In the genomic region with DNA sequence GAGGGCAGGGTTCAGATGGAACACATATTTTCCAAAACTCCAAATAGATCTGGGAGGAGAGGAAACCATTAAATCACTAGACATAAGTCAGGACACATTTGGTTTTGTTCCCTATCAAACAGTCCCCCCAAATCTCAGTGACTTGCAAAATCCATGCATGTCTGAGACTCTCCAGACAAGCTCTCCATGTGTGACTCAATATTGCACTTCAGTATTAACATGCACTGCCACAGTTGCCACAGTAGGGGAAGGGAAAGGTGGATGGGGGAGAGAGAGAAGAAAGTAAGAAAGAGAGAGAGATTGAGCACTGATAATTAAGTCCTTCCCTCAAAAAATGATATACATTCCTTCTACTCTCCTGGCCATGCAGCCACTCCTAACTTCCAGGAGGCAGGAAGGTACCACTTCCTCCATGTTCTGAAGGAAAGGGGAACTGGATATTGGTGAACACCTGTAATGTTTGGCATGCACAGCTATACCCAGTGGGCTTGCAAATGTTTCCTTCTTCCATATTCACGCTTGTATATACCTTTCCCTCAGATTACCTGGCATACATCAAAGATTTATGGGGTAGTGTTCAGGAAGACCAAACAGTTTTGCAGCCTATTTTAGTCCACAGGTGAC, we compare ENCODE assay signal across 18 cellular contexts.
DNase-seq lines count a peak whose midpoint lies in the region; ATAC-seq, FAIRE-seq and TF ChIP-seq lines count a peak whose summit lies in the region.
"Had no signal": no experiment of that assay in that cellular context is flagged by ENCODE, and none has a peak within 500 bp of the region (broad histone marks: within the 10 kb centered on the region; RNA-seq: fewer than 3 reads in every experiment).

No MANE protein-coding gene starts in this region.

- DNase-seq in CD4-positive, alpha-beta memory T cell: no peak
- DNase-seq in endothelial cell of umbilical vein (ENCODE audit: low read depth, low spot score) (no peak), foreskin melanocyte (no peak), glutamatergic neuron (no peak)
- no peak for DNase-seq in stimulated activated effector memory CD8-positive, alpha-beta T cell treated with anti-CD3 and anti-CD28 coated beads, Interleukin-12 subunit alpha, Interleukin-12 subunit beta, amount 100 ng/mL, for 72 hours (ENCODE audit: low spot score in 2 of 2)
- DNase-seq: activated CD4-positive, alpha-beta T cell treated with anti-CD3 and anti-CD28 coated beads, Interleukin-2, amount 10 ng/mL, durations not matched to agents 7 days and 5 days; hypothalamus; NCI-H510A treated with DMSO at 0.1 percent for 48 hours; nephron progenitor cell; stimulated activated CD4-positive, alpha-beta T cell treated with anti-CD3 and anti-CD28 coated beads, Interleukin-4, amount 100 ng/mL, for 1 hour; testis had no signal

- peaks cover 46 to 73% (median 58%) of the 10 kb centered on the region in 4 donors for H3K4me1 Mint-ChIP-seq in CD4-positive, alpha-beta memory T cell
- H3K4me1 Mint-ChIP-seq in stimulated activated effector memory CD8-positive, alpha-beta T cell treated with anti-CD3 and anti-CD28 coated beads, Interleukin-12 subunit alpha, Interleukin-12 subunit beta, amount 100 ng/mL, for 72 hours: peaks cover 63% of the 10 kb centered on the region
- no peaks in the 10 kb centered on the region for H3K4me1 Mint-ChIP-seq in glutamatergic neuron (ENCODE audit: low read depth, unreplicated experiment)

- CTCF ChIA-PET in CD4-positive, alpha-beta memory T cell (lab: Charles Lee; ENCODE audit: partially characterized antibody): interaction anchor here (1.3 to 2.0 kb wide), 4 partner anchors 23 to 333 kb away, joined by 3 to 9 read pairs (median 4); no protein-coding TSS in a partner anchor
- CTCF ChIA-PET in endothelial cell of umbilical vein (lab: Charles Lee): interaction anchor here (1.1 kb wide), 1 partner anchor 18 kb away, joined by 3 read pairs; no protein-coding TSS in a partner anchor

- no peak overlapping the region for H3K9ac ChIP-seq in Loucy (ENCODE audit: low read depth, low read length, poor library complexity, severe bottlenecking)
- H3K9ac ChIP-seq in endothelial cell of umbilical vein (replicated peaks; ENCODE audit: extremely low read depth, insufficient read depth, low read length): no peak overlapping the region

- peak; percentile 52 for FAIRE-seq in endothelial cell of umbilical vein (lab: Jason Lieb, UNC)
- FAIRE-seq: GM19239, H1, TTC549 had no signal

- H2AFZ ChIP-seq in Loucy (ENCODE audit: low read length) (no peak overlapping the region), endothelial cell of umbilical vein (ENCODE audit: low read depth, low read length) (no peak overlapping the region)

- H3K27ac ChIP-seq in CD4-positive, alpha-beta memory T cell (ENCODE audit: low read depth, low read length): peak overlapping the region; percentile 18
- H3K27ac ChIP-seq in endothelial cell of umbilical vein (ENCODE audit: insufficient read depth, low read depth, low read length): no peak overlapping the region
- H3K27ac ChIP-seq: prostate gland had no signal

- H4K20me1 ChIP-seq in Loucy (ENCODE audit: insufficient read depth, low read length, poor library complexity, severe bottlenecking) (no peaks in the 10 kb centered on the region), endothelial cell of umbilical vein (replicated peaks; ENCODE audit: control insufficient read depth, extremely low read depth, insufficient read depth, low read length) (no peaks in the 10 kb centered on the region)

- dilution Hi-C loops in endothelial cell of umbilical vein (cut with MboI; ENCODE audit: extremely low pct_ligation_motif_present, low sequenced_read_pairs): no loop called here

- no peaks in the 10 kb centered on the region for H3K27me3 Mint-ChIP-seq in CD4-positive, alpha-beta memory T cell
- H3K27me3 Mint-ChIP-seq in glutamatergic neuron (ENCODE audit: unreplicated experiment): peaks cover under 1% of the 10 kb centered on the region
- H3K27me3 Mint-ChIP-seq: activated CD4-positive, alpha-beta T cell treated with anti-CD3 and anti-CD28 coated beads, Interleukin-2, amount 10 ng/mL, durations not matched to agents 7 days and 5 days had no signal

- H3K4me3 Mint-ChIP-seq in CD4-positive, alpha-beta memory T cell: peak overlapping the region in 5 of 8 donors; percentile 16 to 72 (median 61)
- H3K4me3 Mint-ChIP-seq in stimulated activated effector memory CD8-positive, alpha-beta T cell treated with anti-CD3 and anti-CD28 coated beads, Interleukin-12 subunit alpha, Interleukin-12 subunit beta, amount 100 ng/mL, for 72 hours: no peak overlapping the region
- no peak overlapping the region for H3K4me3 Mint-ChIP-seq in glutamatergic neuron (ENCODE audit: unreplicated experiment)
- H3K4me3 Mint-ChIP-seq: activated CD4-positive, alpha-beta T cell treated with anti-CD3 and anti-CD28 coated beads, Interleukin-2, amount 10 ng/mL, durations not matched to agents 7 days and 5 days; nephron progenitor cell had no signal

- no peaks in the 10 kb centered on the region for H3K36me3 ChIP-seq in CD4-positive, alpha-beta memory T cell (ENCODE audit: insufficient read depth, low read length)
- H3K36me3 ChIP-seq in Loucy (ENCODE audit: insufficient read depth, low read length) (no peaks in the 10 kb centered on the region), endothelial cell of umbilical vein (ENCODE audit: control insufficient read depth in 2 of 2, extremely low read depth in 1 of 2, insufficient read depth in 2 of 2, low read length in 2 of 2) (no peaks in the 10 kb centered on the region)
- H3K36me3 ChIP-seq: prostate gland had no signal

- 0 out of 2 replicates have a peak, but pooled peaks cover 5% of the 10 kb centered on the region for H3F3A ChIP-seq in Loucy (ENCODE audit: low read depth)

- peak overlapping the region; percentile 41 for H3K4me2 ChIP-seq in Loucy (ENCODE audit: low read depth, low read length, poor library complexity, severe bottlenecking)
- no peak overlapping the region for H3K4me2 ChIP-seq in endothelial cell of umbilical vein (ENCODE audit: insufficient read depth, low read length)

- BruUV-seq in endothelial cell of umbilical vein (replicated peaks; lab: Mats Ljungman, UMichigan): no TSS peak

- peaks cover 43% of the 10 kb centered on the region for H3K4me1 ChIP-seq in CD4-positive, alpha-beta memory T cell (ENCODE audit: insufficient read depth, low read length)
- H3K4me1 ChIP-seq in Loucy (ENCODE audit: insufficient read depth, low read length, poor library complexity, severe bottlenecking) (peaks cover 45% of the 10 kb centered on the region), endothelial cell of umbilical vein (ENCODE audit: control insufficient read depth, extremely low read depth, insufficient read depth, low read length) (peaks cover 17% of the 10 kb centered on the region)
- H3K4me1 ChIP-seq: prostate gland had no signal

- H3K27ac Mint-ChIP-seq in CD4-positive, alpha-beta memory T cell: peak overlapping the region; percentile 77 to 95 (median 93)
- peak overlapping the region; percentile 12 for H3K27ac Mint-ChIP-seq in stimulated activated effector memory CD8-positive, alpha-beta T cell treated with anti-CD3 and anti-CD28 coated beads, Interleukin-12 subunit alpha, Interleukin-12 subunit beta, amount 100 ng/mL, for 72 hours
- H3K27ac Mint-ChIP-seq in glutamatergic neuron (ENCODE audit: unreplicated experiment): no peak overlapping the region
- H3K27ac Mint-ChIP-seq: nephron progenitor cell had no signal

- H3K9me1 ChIP-seq in endothelial cell of umbilical vein (replicated peaks; ENCODE audit: control insufficient read depth, extremely low read depth, insufficient read depth, low read length): no peaks in the 10 kb centered on the region

- intact Hi-C loops in CD4-positive, alpha-beta memory T cell (cut with micrococcal nuclease): no loop called here
- intact Hi-C loops in endothelial cell of umbilical vein (cut with micrococcal nuclease): loop anchor here (10.0 kb wide), 1 partner anchor 982 kb away; no protein-coding TSS in a partner anchor

- POLR2A ChIA-PET in CD4-positive, alpha-beta memory T cell (lab: Charles Lee; ENCODE audit: partially characterized antibody): interaction anchor here (0.7 to 5.8 kb wide), 13 partner anchors 8 to 334 kb away, joined by 3 to 55 read pairs (median 6); a partner anchor contains a TSS
- POLR2A ChIA-PET in endothelial cell of umbilical vein (lab: Charles Lee): no interaction called here

- TF ChIP-seq CTCF in Loucy (conservative IDR thresholded peaks at IDR 0.05; ENCODE audit: low read length): no peak
- no peak for TF ChIP-seq CTCF in endothelial cell of umbilical vein (IDR thresholded peaks at IDR 0.05; ENCODE audit: extremely low read depth in 1 of 2, insufficient read depth in 1 of 2, low read depth in 1 of 2, low read length in 2 of 2)
- no peak for TF ChIP-seq CTCF in glutamatergic neuron (IDR thresholded peaks at IDR 0.05; ENCODE audit: partially characterized antibody, unreplicated experiment)

- ATAC-seq in stimulated activated effector memory CD8-positive, alpha-beta T cell treated with anti-CD3 and anti-CD28 coated beads, Interleukin-12 subunit alpha, Interleukin-12 subunit beta, amount 100 ng/mL, for 72 hours: peak; percentile 38
- ATAC-seq in HG03520 (IDR thresholded peaks at IDR 0.05; ENCODE audit: unreplicated experiment): no peak

- no peaks in the 10 kb centered on the region for H3K36me3 Mint-ChIP-seq in CD4-positive, alpha-beta memory T cell
- peaks cover 6% of the 10 kb centered on the region for H3K36me3 Mint-ChIP-seq in stimulated activated effector memory CD8-positive, alpha-beta T cell treated with anti-CD3 and anti-CD28 coated beads, Interleukin-12 subunit alpha, Interleukin-12 subunit beta, amount 100 ng/mL, for 72 hours
- H3K36me3 Mint-ChIP-seq in glutamatergic neuron (ENCODE audit: unreplicated experiment): no peaks in the 10 kb centered on the region

- no peaks in the 10 kb centered on the region for H3K9me2 ChIP-seq in Loucy (replicated peaks; ENCODE audit: low read depth, low read length)

- H3K9me3 Mint-ChIP-seq in CD4-positive, alpha-beta memory T cell: no peaks in the 10 kb centered on the region
- no peaks in the 10 kb centered on the region for H3K9me3 Mint-ChIP-seq in stimulated activated effector memory CD8-positive, alpha-beta T cell treated with anti-CD3 and anti-CD28 coated beads, Interleukin-12 subunit alpha, Interleukin-12 subunit beta, amount 100 ng/mL, for 72 hours
- H3K9me3 Mint-ChIP-seq in glutamatergic neuron (ENCODE audit: unreplicated experiment): no peaks in the 10 kb centered on the region
- H3K9me3 Mint-ChIP-seq: nephron progenitor cell had no signal

- TF ChIP-seq POLR2A in endothelial cell of umbilical vein (IDR thresholded peaks at IDR 0.05; ENCODE audit: low read depth, low read length): no peak

- no peaks in the 10 kb centered on the region for H3K9me3 ChIP-seq in CD4-positive, alpha-beta memory T cell (ENCODE audit: control insufficient read depth in 1 of 2, low read length in 2 of 2)
- H3K9me3 ChIP-seq in Loucy (ENCODE audit: insufficient read depth, low read depth, low read length) (no peaks in the 10 kb centered on the region), endothelial cell of umbilical vein (replicated peaks; ENCODE audit: control insufficient read depth, insufficient read depth, low read length) (no peaks in the 10 kb centered on the region)
- H3K9me3 ChIP-seq: prostate gland, testis had no signal

- H3K4me3 ChIP-seq in CD4-positive, alpha-beta memory T cell (ENCODE audit: low read length in 2 of 2): no peak overlapping the region
- H3K4me3 ChIP-seq in Loucy (ENCODE audit: low read length, poor library complexity, severe bottlenecking): no peak overlapping the region
- no peak overlapping the region for H3K4me3 ChIP-seq in endothelial cell of umbilical vein (replicated peaks in 1 of 3; ENCODE audit: insufficient read depth in 1 of 3, low read depth in 1 of 3, low read length in 3 of 3)
- H3K4me3 ChIP-seq: prostate gland, skin epidermis, testis had no signal

- H3K27me3 ChIP-seq in CD4-positive, alpha-beta memory T cell (ENCODE audit: insufficient read depth, low read length): no peaks in the 10 kb centered on the region
- H3K27me3 ChIP-seq in Loucy (ENCODE audit: insufficient read depth, low read length, poor library complexity, severe bottlenecking) (no peaks in the 10 kb centered on the region), endothelial cell of umbilical vein (ENCODE audit: control insufficient read depth in 2 of 2, insufficient read depth in 2 of 2, low read length in 2 of 2) (no peaks in the 10 kb centered on the region)
- H3K27me3 ChIP-seq: testis had no signal

- no peaks in the 10 kb centered on the region for H3K79me2 ChIP-seq in Loucy (ENCODE audit: insufficient read depth, low read length)
- H3K79me2 ChIP-seq in endothelial cell of umbilical vein (ENCODE audit: control insufficient read depth, insufficient read depth, low read length): no peaks in the 10 kb centered on the region

Comparison
In these comparisons a context has a peak if more than half of its experiments do, and no peak if none do; other contexts are left out.
1. H3K4me3 Mint-ChIP-seq: peak in CD4-positive, alpha-beta memory T cell (5 of 8); none in stimulated activated effector memory CD8-positive, alpha-beta T cell treated with anti-CD3 and anti-CD28 coated beads, Interleukin-12 subunit alpha, Interleukin-12 subunit beta, amount 100 ng/mL, for 72 hours (single experiment) and glutamatergic neuron (single experiment).